ENCODE assay signal across 20 cellular contexts in genomic region chr16:16124974-16125373, GRCh38.
DNase-seq lines count a peak whose midpoint lies in the region; ATAC-seq and TF ChIP-seq lines count a peak whose summit lies in the region.
"Had no signal": no experiment of that assay in that cellular context is flagged by ENCODE, and none has a peak within 500 bp of the region (broad histone marks: within the 10 kb centered on the region; RNA-seq: fewer than 3 reads in every experiment).

No MANE protein-coding gene starts in this region.

- H3K27me3 ChIP-seq in gastroesophageal sphincter (no peaks in the 10 kb centered on the region), sigmoid colon (no peaks in the 10 kb centered on the region), thoracic aorta (replicated peaks; ENCODE audit: insufficient read depth) (no peaks in the 10 kb centered on the region)

- H3K4me3 ChIP-seq in gastroesophageal sphincter, result no peak overlapping the region
- no peak overlapping the region for H3K4me3 ChIP-seq in sigmoid colon
- no peak overlapping the region for H3K4me3 ChIP-seq in thoracic aorta
- H3K4me3 ChIP-seq: A549 had no signal

- H3K4me1 ChIP-seq in gastroesophageal sphincter (peaks cover 0 to 36% (median 1%) of the 10 kb centered on the region in 3 donors), sigmoid colon (peaks cover 0 to 29% (median 27%) of the 10 kb centered on the region in 4 donors), thoracic aorta (ENCODE audit: control insufficient read depth in 1 of 2, low read depth in 2 of 2) (peaks cover 8 to 18% of the 10 kb centered on the region in 2 donors)
- H3K4me1 ChIP-seq: A549 had no signal

- no peaks in the 10 kb centered on the region for H3K4me1 Mint-ChIP-seq in activated naive CD8-positive, alpha-beta T cell treated with anti-CD3 and anti-CD28 coated beads, Interleukin-2, amount 50 U/mL, for 24 hours
- no peaks in the 10 kb centered on the region for H3K4me1 Mint-ChIP-seq in activated naive CD8-positive, alpha-beta T cell treated with anti-CD3 and anti-CD28 coated beads for 36 hours

- WGBS in gastroesophageal sphincter (ENCODE audit: low coverage in 1 of 2), 2 donors, result 87 to 100% methylated on average over 3 of the region's 3 CpGs
- 97 to 100% methylated on average over 3 of the region's 3 CpGs for WGBS in sigmoid colon, 2 donors

- H3K36me3 Mint-ChIP-seq in activated naive CD8-positive, alpha-beta T cell treated with anti-CD3 and anti-CD28 coated beads, Interleukin-2, amount 50 U/mL, for 24 hours (ENCODE audit: low read depth), result peaks cover 68% of the 10 kb centered on the region
- H3K36me3 Mint-ChIP-seq in activated naive CD8-positive, alpha-beta T cell treated with anti-CD3 and anti-CD28 coated beads for 36 hours, result peaks cover 57% of the 10 kb centered on the region

- ATAC-seq in activated naive CD8-positive, alpha-beta T cell treated with anti-CD3 and anti-CD28 coated beads, Interleukin-2, amount 50 U/mL, for 24 hours, result no peak
- no peak for ATAC-seq in gastroesophageal sphincter
- ATAC-seq in thoracic aorta (ENCODE audit: insufficient number of reproducible peaks, low FRiP score, low read depth), result no peak
- ATAC-seq: A549, HCT116 had no signal

- H3K27ac Mint-ChIP-seq in activated naive CD8-positive, alpha-beta T cell treated with anti-CD3 and anti-CD28 coated beads, Interleukin-2, amount 50 U/mL, for 24 hours, result peak overlapping the region; percentile 44
- H3K27ac Mint-ChIP-seq in activated naive CD8-positive, alpha-beta T cell treated with anti-CD3 and anti-CD28 coated beads for 36 hours, result no peak overlapping the region
- H3K27ac Mint-ChIP-seq: HFFc6 had no signal

- TF ChIP-seq CTCF in gastroesophageal sphincter (IDR thresholded peaks at IDR 0.05) (no peak), sigmoid colon (IDR thresholded peaks at IDR 0.05) (no peak), thoracic aorta (IDR thresholded peaks at IDR 0.05) (no peak)

- no peaks in the 10 kb centered on the region for H3K27me3 Mint-ChIP-seq in activated naive CD8-positive, alpha-beta T cell treated with anti-CD3 and anti-CD28 coated beads, Interleukin-2, amount 50 U/mL, for 24 hours
- H3K27me3 Mint-ChIP-seq in activated naive CD8-positive, alpha-beta T cell treated with anti-CD3 and anti-CD28 coated beads for 36 hours, result no peaks in the 10 kb centered on the region
- H3K27me3 Mint-ChIP-seq: CD4-positive, alpha-beta memory T cell had no signal

- H3K27ac ChIP-seq in gastroesophageal sphincter, result peak overlapping the region; percentile 25 to 82 (median 80)
- peak overlapping the region; percentile 79 to 85 (median 82) for H3K27ac ChIP-seq in sigmoid colon
- H3K27ac ChIP-seq in thoracic aorta, result peak overlapping the region; percentile 35 to 60
- H3K27ac ChIP-seq: 22Rv1, A549, C4-2B had no signal

- TF ChIP-seq POLR2A in gastroesophageal sphincter (IDR thresholded peaks at IDR 0.05) (no peak), sigmoid colon (IDR thresholded peaks at IDR 0.05) (no peak)

- TF ChIP-seq EP300 in gastroesophageal sphincter (IDR thresholded peaks at IDR 0.05), result no peak
- TF ChIP-seq EP300 in sigmoid colon (IDR thresholded peaks at IDR 0.05), result no peak

- H3K36me3 ChIP-seq in gastroesophageal sphincter (peaks cover 0 to 73% of the 10 kb centered on the region in 2 donors), sigmoid colon (peaks cover 0 to 53% (median 16%) of the 10 kb centered on the region in 4 donors), thoracic aorta (peaks cover 48% of the 10 kb centered on the region)

- H3K9me3 Mint-ChIP-seq in activated naive CD8-positive, alpha-beta T cell treated with anti-CD3 and anti-CD28 coated beads, Interleukin-2, amount 50 U/mL, for 24 hours, result peaks cover 11% of the 10 kb centered on the region
- peaks cover 9% of the 10 kb centered on the region for H3K9me3 Mint-ChIP-seq in activated naive CD8-positive, alpha-beta T cell treated with anti-CD3 and anti-CD28 coated beads for 36 hours

- intact Hi-C loops in sigmoid colon (cut with DNase I), result loop anchor here (5.0 to 10.0 kb wide), 4 partner anchors 63 to 330 kb away; partner anchors contain the start of genes ABCC1 and MYH11

- H3K9me3 ChIP-seq in gastroesophageal sphincter, result peaks cover 0 to 11% (median 0%) of the 10 kb centered on the region in 3 donors
- H3K9me3 ChIP-seq in sigmoid colon, result no peaks in the 10 kb centered on the region
- peaks cover 7% of the 10 kb centered on the region for H3K9me3 ChIP-seq in thoracic aorta

- no peak overlapping the region for H3K4me3 Mint-ChIP-seq in activated naive CD8-positive, alpha-beta T cell treated with anti-CD3 and anti-CD28 coated beads, Interleukin-2, amount 50 U/mL, for 24 hours
- no peak overlapping the region for H3K4me3 Mint-ChIP-seq in activated naive CD8-positive, alpha-beta T cell treated with anti-CD3 and anti-CD28 coated beads for 36 hours
- H3K4me3 Mint-ChIP-seq: CD4-positive, alpha-beta memory T cell; HFFc6 had no signal

- DNase-seq in activated naive CD8-positive, alpha-beta T cell treated with anti-CD3 and anti-CD28 coated beads, Interleukin-2, amount 50 U/mL, for 24 hours, result no peak
- no peak for DNase-seq in activated naive CD8-positive, alpha-beta T cell treated with anti-CD3 and anti-CD28 coated beads for 36 hours
- DNase-seq in sigmoid colon (no peak), thoracic aorta (ENCODE audit: low spot score) (no peak), SHP77 treated with DMSO at 0.1 percent for 48 hours (lab: John Stamatoyannopoulos, UW) (no peak), amniotic stem cell (lab: John Stamatoyannopoulos, UW) (no peak)
- DNase-seq in activated naive CD4-positive, alpha-beta T cell treated with anti-CD3 and anti-CD28 coated beads, Interleukin-2, amount 50 U/mL, for 16 hours, result no peak
- DNase-seq: AML-193; Calu3; CD4-positive, alpha-beta memory T cell; DMS79 treated with DMSO at 0.1 percent for 48 hours; GF-D8; GOT3; H7; HFFc6 had no signal
